16 cellular contexts compared by ENCODE assay signal in genomic region chr2:19843992-19844515, GRCh38. TPM values are rescaled to one million over a fixed set of nuclear protein-coding genes. Genes with fewer than 3 reads are reported as not detected.
DNase-seq lines count a peak whose midpoint lies in the region; ATAC-seq and TF ChIP-seq lines count a peak whose summit lies in the region.
"Had no signal": no experiment of that assay in that cellular context is flagged by ENCODE, and none has a peak within 500 bp of the region (broad histone marks: within the 10 kb centered on the region; RNA-seq: fewer than 3 reads in every experiment).

No MANE protein-coding gene starts in this region.

- H3K36me3 ChIP-seq in heart right ventricle (no peaks in the 10 kb centered on the region), esophagus muscularis mucosa (no peaks in the 10 kb centered on the region)
- H3K36me3 ChIP-seq: BLaER1, HAP-1 had no signal

- 97 to 98% methylated on average over 2 of the region's 2 CpGs for WGBS in heart right ventricle, 2 donors
- 87% methylated on average over 2 of the region's 2 CpGs for WGBS in esophagus muscularis mucosa

- ATAC-seq in heart right ventricle: no peak
- no peak for ATAC-seq in HG03097 (IDR thresholded peaks at IDR 0.05; ENCODE audit: low FRiP score, unreplicated experiment)

- H3K27me3 ChIP-seq in heart right ventricle: no peaks in the 10 kb centered on the region
- H3K27me3 ChIP-seq in esophagus muscularis mucosa: no peaks in the 10 kb centered on the region
- H3K27me3 ChIP-seq: BLaER1 had no signal

- no peak for TF ChIP-seq POLR2A in esophagus muscularis mucosa (IDR thresholded peaks at IDR 0.05; ENCODE audit: low read depth)

- DNase-seq in cardiac septum (ENCODE audit: low spot score) (peak; percentile 19), heart right ventricle (no peak), esophagus muscularis mucosa (ENCODE audit: extremely low spot score) (peak; percentile 79), mesenteric fat pad (ENCODE audit: low spot score) (peak; percentile 20), HPDE6-E6E7 (ENCODE audit: extremely low spot score) (no peak)
- DNase-seq in activated T-cell treated with anti-CD3 and anti-CD28 coated beads, Interleukin-2, amount 50 U/mL, for 1 hour: no peak
- DNase-seq: 8988T; CD4-positive, alpha-beta memory T cell; DMS153; DMS79; GDM1; IMR-90 had no signal

- TF ChIP-seq CTCF in heart right ventricle (IDR thresholded peaks at IDR 0.05): no peak
- no peak for TF ChIP-seq CTCF in esophagus muscularis mucosa (IDR thresholded peaks at IDR 0.05)

- intact Hi-C loops in cardiac septum (cut with DNase I) (no loop called here), heart right ventricle (cut with DNase I) (loop anchor here in 1 of 10 donors (2.0 kb wide), 1 partner anchor 35 kb away; no protein-coding TSS in a partner anchor), esophagus muscularis mucosa (cut with DNase I) (no loop called here)

- H3K4me1 ChIP-seq in heart right ventricle (no peaks in the 10 kb centered on the region), esophagus muscularis mucosa (no peaks in the 10 kb centered on the region)
- H3K4me1 ChIP-seq: HAP-1 had no signal

- H3K27ac ChIP-seq in heart right ventricle (no peak overlapping the region), esophagus muscularis mucosa (replicated peaks in 1 of 4) (no peak overlapping the region)
- H3K27ac ChIP-seq: BLaER1, HL-60 had no signal

- H3K9me3 ChIP-seq in heart right ventricle (no peaks in the 10 kb centered on the region), esophagus muscularis mucosa (no peaks in the 10 kb centered on the region)
- H3K9me3 ChIP-seq: BLaER1, HAP-1 had no signal

- no peak overlapping the region for H3K4me3 ChIP-seq in heart right ventricle
- H3K4me3 ChIP-seq in esophagus muscularis mucosa: no peak overlapping the region
- H3K4me3 ChIP-seq: BLaER1, HAP-1 had no signal

- no peak for TF ChIP-seq EP300 in esophagus muscularis mucosa (IDR thresholded peaks at IDR 0.05)

RNA-seq across cellular contexts. Expression of gene TTC32, which starts 57.7 kb away (rescaled TPM):
- 7.5 TPM for total RNA-seq in cardiac septum
- 1 to 10 TPM; 3.4 to 9.0 (median 6.0) TPM for total RNA-seq in heart right ventricle
- polyA plus RNA-seq in heart right ventricle: 10 to 100 TPM in 1 of 2 donors, 1 to 10 TPM in 1; 6.8 to 27.7 TPM
- total RNA-seq in esophagus muscularis mucosa: 10 to 100 TPM in 2 of 4 donors, 1 to 10 TPM in 2; 8.1 to 12.5 (median 10.2) TPM
- 8.6 TPM for total RNA-seq in mesenteric fat pad

Comparison
In these comparisons a context has a peak if more than half of its experiments do, and no peak if none do; other contexts are left out.
1. DNase-seq: peak in cardiac septum (single experiment), esophagus muscularis mucosa (single experiment) and mesenteric fat pad (single experiment); none in heart right ventricle (0 of 2), activated T-cell treated with anti-CD3 and anti-CD28 coated beads, Interleukin-2, amount 50 U/mL, for 1 hour (single experiment) and HPDE6-E6E7 (single experiment).